In genomic region chr10:97640868-97641811, GRCh38 we compare ENCODE assay signal across 8 cellular contexts. TPM values are rescaled to one million over a fixed set of nuclear protein-coding genes. Genes with fewer than 3 reads are reported as not detected.
DNase-seq lines count a peak whose midpoint lies in the region; ATAC-seq and TF ChIP-seq lines count a peak whose summit lies in the region.

No MANE protein-coding gene starts in this region.

- peak overlapping the region; percentile 93 for H3K4me3 ChIP-seq in colonic mucosa

- ATAC-seq in GM18519 (IDR thresholded peaks at IDR 0.05; ENCODE audit: low FRiP score, unreplicated experiment) (peak; percentile 20), HG03139 (IDR thresholded peaks at IDR 0.05; ENCODE audit: unreplicated experiment) (peak; percentile 24), SK-N-SH treated with all-trans-retinoic acid at 6 μM for 48 hours (peak; percentile 50), left lobe of liver (peak; percentile 60)

- peak overlapping the region; percentile 60 for H3K27ac ChIP-seq in colonic mucosa

- TF ChIP-seq CTCF in colonic mucosa (IDR thresholded peaks at IDR 0.05), result no peak

- no peaks in the 10 kb centered on the region for H3K36me3 ChIP-seq in colonic mucosa

- intact Hi-C loops in colonic mucosa (cut with DNase I), result no loop called here

- H3K9me3 ChIP-seq in colonic mucosa, result no peaks in the 10 kb centered on the region

- no peaks in the 10 kb centered on the region for H3K27me3 ChIP-seq in colonic mucosa

- DNase-seq in A172 (ENCODE audit: low spot score) (peak; percentile 23), colonic mucosa (peak; percentile 31), left lobe of liver (ENCODE audit: low spot score) (no peak), NCI-H2196 (lab: John Stamatoyannopoulos, UW; ENCODE audit: unreplicated experiment) (no peak)
- peak; percentile 16 for DNase-seq in stimulated activated CD8-positive, alpha-beta memory T cell treated with anti-CD3 and anti-CD28 coated beads, Interleukin-15, amount 100 ng/mL, for 24 hours (ENCODE audit: low read depth)

- no peaks in the 10 kb centered on the region for H3K4me1 ChIP-seq in colonic mucosa

- peak overlapping the region; percentile 73 to 95 for H3K9ac ChIP-seq in colonic mucosa (ENCODE audit: low read depth in 2 of 2, low read length in 2 of 2)

TF ChIP-seq in SK-N-SH treated with all-trans-retinoic acid at 6 μM for 48 hours, 23 proteins besides CTCF, POLR2A, EP300 and RAD21:
- TF ChIP-seq, protein P1, sequence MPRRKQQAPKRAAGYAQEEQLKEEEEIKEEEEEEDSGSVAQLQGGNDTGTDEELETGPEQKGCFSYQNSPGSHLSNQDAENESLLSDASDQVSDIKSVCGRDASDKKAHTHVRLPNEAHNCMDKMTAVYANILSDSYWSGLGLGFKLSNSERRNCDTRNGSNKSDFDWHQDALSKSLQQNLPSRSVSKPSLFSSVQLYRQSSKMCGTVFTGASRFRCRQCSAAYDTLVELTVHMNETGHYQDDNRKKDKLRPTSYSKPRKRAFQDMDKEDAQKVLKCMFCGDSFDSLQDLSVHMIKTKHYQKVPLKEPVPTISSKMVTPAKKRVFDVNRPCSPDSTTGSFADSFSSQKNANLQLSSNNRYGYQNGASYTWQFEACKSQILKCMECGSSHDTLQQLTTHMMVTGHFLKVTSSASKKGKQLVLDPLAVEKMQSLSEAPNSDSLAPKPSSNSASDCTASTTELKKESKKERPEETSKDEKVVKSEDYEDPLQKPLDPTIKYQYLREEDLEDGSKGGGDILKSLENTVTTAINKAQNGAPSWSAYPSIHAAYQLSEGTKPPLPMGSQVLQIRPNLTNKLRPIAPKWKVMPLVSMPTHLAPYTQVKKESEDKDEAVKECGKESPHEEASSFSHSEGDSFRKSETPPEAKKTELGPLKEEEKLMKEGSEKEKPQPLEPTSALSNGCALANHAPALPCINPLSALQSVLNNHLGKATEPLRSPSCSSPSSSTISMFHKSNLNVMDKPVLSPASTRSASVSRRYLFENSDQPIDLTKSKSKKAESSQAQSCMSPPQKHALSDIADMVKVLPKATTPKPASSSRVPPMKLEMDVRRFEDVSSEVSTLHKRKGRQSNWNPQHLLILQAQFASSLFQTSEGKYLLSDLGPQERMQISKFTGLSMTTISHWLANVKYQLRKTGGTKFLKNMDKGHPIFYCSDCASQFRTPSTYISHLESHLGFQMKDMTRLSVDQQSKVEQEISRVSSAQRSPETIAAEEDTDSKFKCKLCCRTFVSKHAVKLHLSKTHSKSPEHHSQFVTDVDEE (CRISPR knock-in tag; IDR thresholded peaks at IDR 0.05), result 0 out of 2 replicates have a peak, but pooled peaks have one; percentile 18
- no peak for TF ChIP-seq TCF4 (CRISPR knock-in tag; IDR thresholded peaks at IDR 0.05; ENCODE audit: borderline replicate concordance)
- TF ChIP-seq CSRNP3 (CRISPR knock-in tag; IDR thresholded peaks at IDR 0.05), result no peak
- TF ChIP-seq CSDC2 (CRISPR knock-in tag; IDR thresholded peaks at IDR 0.05), result 0 out of 2 replicates have a peak, but pooled peaks have one; percentile 28
- TF ChIP-seq ZNF8 (CRISPR knock-in tag; IDR thresholded peaks at IDR 0.05), result no peak

RNA-seq across cellular contexts. Expression of gene PI4K2A, which starts 0.7 kb away (rescaled TPM):
- total RNA-seq in A172 (2014; rRNA removed; shearing (Covaris generic)), result 31.7 and 32.1 TPM in 2 replicates
- total RNA-seq in colonic mucosa, result 10 to 100 TPM; 10.6 to 11.0 TPM
- 5.6 TPM for total RNA-seq in left lobe of liver

RNA-seq across cellular contexts. Expression of gene MORN4, which starts 7.8 kb away (rescaled TPM):
- 6.2 and 10.0 TPM in 2 replicates for total RNA-seq in A172 (2014; rRNA removed; shearing (Covaris generic))
- total RNA-seq in colonic mucosa (1 to 10 TPM; 1.8 to 2.3 TPM), left lobe of liver (0.81 TPM)

RNA-seq across cellular contexts. Expression of gene AVPI1, which starts 45.9 kb away (rescaled TPM):
- total RNA-seq in A172 (2014; rRNA removed; shearing (Covaris generic)), result 26.7 and 28.7 TPM in 2 replicates
- total RNA-seq in colonic mucosa (10 to 100 TPM; 26.6 to 34.8 TPM), left lobe of liver (26.4 TPM)

RNA-seq across cellular contexts. Expression of gene C10orf62, which starts 51.6 kb away (rescaled TPM):
- total RNA-seq in A172 (2014; rRNA removed; shearing (Covaris generic)), result 0.38 TPM in 1 of 2 replicates, not detected in the other
- total RNA-seq in colonic mucosa (not detected), left lobe of liver (3.7 TPM)

RNA-seq across cellular contexts. Expression of gene HOGA1, which starts 57.0 kb away (rescaled TPM):
- total RNA-seq in A172 (2014; rRNA removed; shearing (Covaris generic)), result 6.3 and 7.7 TPM in 2 replicates
- total RNA-seq in colonic mucosa, result under 1 TPM in 1 of 2 donors, not detected in 1; 0.49 TPM
- 66.2 TPM for total RNA-seq in left lobe of liver

Comparison
In these comparisons a context has a peak if more than half of its experiments do, and no peak if none do; other contexts are left out.
1. DNase-seq: peak in A172 (single experiment), colonic mucosa (single experiment) and stimulated activated CD8-positive, alpha-beta memory T cell treated with anti-CD3 and anti-CD28 coated beads, Interleukin-15, amount 100 ng/mL, for 24 hours (single experiment); none in left lobe of liver (single experiment) and NCI-H2196 (single experiment).
2. Peak in every context shown above with its lines, with median percentiles within 50 percentile points of each other: ATAC-seq.